ENCODE assay signal across 28 cellular contexts in the genomic region with DNA sequence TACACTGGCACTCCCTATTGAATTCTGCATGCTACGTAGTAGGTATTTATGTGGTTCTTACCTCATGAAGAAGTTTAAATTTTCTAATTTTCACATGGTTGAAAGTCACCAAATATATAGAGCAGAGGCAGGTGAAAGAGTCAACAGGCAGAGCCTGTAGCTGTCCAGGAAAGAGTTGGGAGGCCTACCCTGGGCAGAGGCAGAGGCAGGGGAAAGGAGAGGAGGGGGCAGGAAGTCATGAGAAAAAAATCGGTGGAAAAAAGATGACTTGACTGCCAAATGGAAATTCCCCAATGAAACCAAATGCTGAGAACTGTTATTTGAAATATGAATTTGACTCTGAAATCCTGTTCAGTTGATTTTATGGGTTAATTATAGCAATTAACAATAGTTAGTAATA. TPM values are rescaled to one million over a fixed set of nuclear protein-coding genes. Genes with fewer than 3 reads are reported as not detected.
DNase-seq lines count a peak whose midpoint lies in the region; ATAC-seq and TF ChIP-seq lines count a peak whose summit lies in the region.
"Had no signal": no experiment of that assay in that cellular context is flagged by ENCODE, and none has a peak within 500 bp of the region (broad histone marks: within the 10 kb centered on the region; RNA-seq: fewer than 3 reads in every experiment).

No MANE protein-coding gene starts in this region.

- peaks cover 21 to 23% of the 10 kb centered on the region in 2 donors for H3K4me1 Mint-ChIP-seq in natural killer cell treated with Interleukin-12 subunit alpha and Interleukin-12 subunit beta and Interleukin-15 and Interleukin-18, amount 100 ng/mL, for 72 hours (ENCODE audit: low read depth in 2 of 2)
- H3K4me1 Mint-ChIP-seq in natural killer cell, result peaks cover 10 to 15% of the 10 kb centered on the region in 2 donors
- H3K4me1 Mint-ChIP-seq in activated CD8-positive, alpha-beta T cell treated with anti-CD3 and anti-CD28 coated beads for 36 hours (ENCODE audit: low read depth), result peaks cover 61% of the 10 kb centered on the region
- peaks cover 64% of the 10 kb centered on the region for H3K4me1 Mint-ChIP-seq in stimulated activated naive CD8-positive, alpha-beta T cell treated with anti-CD3 and anti-CD28 coated beads, Interleukin-15, amount 100 ng/mL, for 72 hours

- no peak for TF ChIP-seq CTCF in natural killer cell (IDR thresholded peaks at IDR 0.05)
- no peak for TF ChIP-seq CTCF in activated CD8-positive, alpha-beta T cell treated with anti-CD3 and anti-CD28 coated beads for 36 hours (IDR thresholded peaks at IDR 0.05)

- peaks cover 5% of the 10 kb centered on the region for H3K36me3 Mint-ChIP-seq in natural killer cell treated with Interleukin-12 subunit alpha and Interleukin-12 subunit beta and Interleukin-15 and Interleukin-18, amount 100 ng/mL, for 72 hours
- H3K36me3 Mint-ChIP-seq in natural killer cell, result no peaks in the 10 kb centered on the region
- peaks cover 16% of the 10 kb centered on the region for H3K36me3 Mint-ChIP-seq in activated CD8-positive, alpha-beta T cell treated with anti-CD3 and anti-CD28 coated beads for 36 hours (ENCODE audit: low read depth)

- peak overlapping the region; percentile 71 for H3K4me3 Mint-ChIP-seq in natural killer cell treated with Interleukin-12 subunit alpha and Interleukin-12 subunit beta and Interleukin-15 and Interleukin-18, amount 100 ng/mL, for 72 hours
- H3K4me3 Mint-ChIP-seq in natural killer cell, result no peak overlapping the region
- peak overlapping the region; percentile 56 for H3K4me3 Mint-ChIP-seq in activated CD8-positive, alpha-beta T cell treated with anti-CD3 and anti-CD28 coated beads for 36 hours
- peak overlapping the region; percentile 79 to 82 for H3K4me3 Mint-ChIP-seq in stimulated activated naive CD8-positive, alpha-beta T cell treated with anti-CD3 and anti-CD28 coated beads, Interleukin-15, amount 100 ng/mL, for 72 hours

- peaks cover 0 to 14% of the 10 kb centered on the region in 2 donors for H3K27me3 Mint-ChIP-seq in natural killer cell treated with Interleukin-12 subunit alpha and Interleukin-12 subunit beta and Interleukin-15 and Interleukin-18, amount 100 ng/mL, for 72 hours
- H3K27me3 Mint-ChIP-seq in natural killer cell (ENCODE audit: low read depth in 2 of 2), result peaks cover 0 to 16% of the 10 kb centered on the region in 2 donors
- H3K27me3 Mint-ChIP-seq in activated CD8-positive, alpha-beta T cell treated with anti-CD3 and anti-CD28 coated beads for 36 hours, result no peaks in the 10 kb centered on the region
- no peaks in the 10 kb centered on the region for H3K27me3 Mint-ChIP-seq in stimulated activated naive CD8-positive, alpha-beta T cell treated with anti-CD3 and anti-CD28 coated beads, Interleukin-15, amount 100 ng/mL, for 72 hours

- CTCF ChIA-PET in activated CD8-positive, alpha-beta T cell treated with anti-CD3 and anti-CD28 coated beads for 36 hours (lab: Charles Lee), result interaction anchor here (1.1 kb wide), 1 partner anchor 21 kb away, joined by 4 read pairs; no protein-coding TSS in a partner anchor

- POLR2A ChIA-PET in activated CD8-positive, alpha-beta T cell treated with anti-CD3 and anti-CD28 coated beads for 36 hours (lab: Charles Lee), result no interaction called here

- intact Hi-C loops in natural killer cell (cut with micrococcal nuclease), result no loop called here
- intact Hi-C loops in activated CD8-positive, alpha-beta T cell treated with anti-CD3 and anti-CD28 coated beads for 36 hours (cut with micrococcal nuclease), result loop anchor here (5.0 kb wide), 1 partner anchor 57 kb away; a partner anchor contains a TSS

- no peak for DNase-seq in natural killer cell treated with Interleukin-12 subunit alpha and Interleukin-12 subunit beta and Interleukin-15 and Interleukin-18, amount 100 ng/mL, for 72 hours (ENCODE audit: low spot score)
- DNase-seq in natural killer cell, result no peak
- DNase-seq in activated CD8-positive, alpha-beta T cell treated with anti-CD3 and anti-CD28 coated beads for 36 hours, result no peak
- DNase-seq in dermis microvascular lymphatic vessel endothelial cell (ENCODE audit: low read depth in 2 of 2), result peak; percentile 78 to 81
- peak; percentile 3 to 30 for DNase-seq in stimulated activated naive CD8-positive, alpha-beta T cell treated with anti-CD3 and anti-CD28 coated beads, Interleukin-15, amount 100 ng/mL, for 72 hours
- DNase-seq in AG20443 (ENCODE audit: low spot score), result no peak
- DNase-seq: activated CD8-positive, alpha-beta memory T cell treated with anti-CD3 and anti-CD28 coated beads for 24 hours; activated effector memory CD4-positive, alpha-beta T cell treated with Interleukin-2 at 50 U/mL for 16 hours; anterior cingulate cortex; CD8-positive, alpha-beta memory T cell; central memory CD4-positive, alpha-beta T cell; DMS53; effector CD8-positive, alpha-beta T cell; esophagus squamous epithelium; GDM1; kidney; MM.1S; NCI-H1436; NCI-H510A treated with DMSO at 0.1 percent for 48 hours; occipital lobe; stimulated activated naive CD4-positive, alpha-beta T cell had no signal

- no peak for ATAC-seq in natural killer cell treated with Interleukin-12 subunit alpha and Interleukin-12 subunit beta and Interleukin-15 and Interleukin-18, amount 100 ng/mL, for 72 hours
- no peak for ATAC-seq in natural killer cell
- no peak for ATAC-seq in activated CD8-positive, alpha-beta T cell treated with anti-CD3 and anti-CD28 coated beads for 36 hours
- no peak for ATAC-seq in stimulated activated naive CD8-positive, alpha-beta T cell treated with anti-CD3 and anti-CD28 coated beads, Interleukin-15, amount 100 ng/mL, for 72 hours
- ATAC-seq in HG03521 (IDR thresholded peaks at IDR 0.05; ENCODE audit: unreplicated experiment), result no peak
- no peak for ATAC-seq in HG02981 (IDR thresholded peaks at IDR 0.05; ENCODE audit: unreplicated experiment)

- H3K27ac Mint-ChIP-seq in natural killer cell treated with Interleukin-12 subunit alpha and Interleukin-12 subunit beta and Interleukin-15 and Interleukin-18, amount 100 ng/mL, for 72 hours, result peak overlapping the region; percentile 72 to 86
- H3K27ac Mint-ChIP-seq in natural killer cell, result peak overlapping the region in 1 of 2 donors; percentile 51
- peak overlapping the region; percentile 89 for H3K27ac Mint-ChIP-seq in activated CD8-positive, alpha-beta T cell treated with anti-CD3 and anti-CD28 coated beads for 36 hours
- peak overlapping the region; percentile 97 to 100 for H3K27ac Mint-ChIP-seq in stimulated activated naive CD8-positive, alpha-beta T cell treated with anti-CD3 and anti-CD28 coated beads, Interleukin-15, amount 100 ng/mL, for 72 hours

- H3K9me3 Mint-ChIP-seq in natural killer cell treated with Interleukin-12 subunit alpha and Interleukin-12 subunit beta and Interleukin-15 and Interleukin-18, amount 100 ng/mL, for 72 hours, result no peaks in the 10 kb centered on the region
- H3K9me3 Mint-ChIP-seq in natural killer cell, result no peaks in the 10 kb centered on the region
- H3K9me3 Mint-ChIP-seq in activated CD8-positive, alpha-beta T cell treated with anti-CD3 and anti-CD28 coated beads for 36 hours, result no peaks in the 10 kb centered on the region
- no peaks in the 10 kb centered on the region for H3K9me3 Mint-ChIP-seq in stimulated activated naive CD8-positive, alpha-beta T cell treated with anti-CD3 and anti-CD28 coated beads, Interleukin-15, amount 100 ng/mL, for 72 hours
- H3K9me3 Mint-ChIP-seq: CD8-positive, alpha-beta memory T cell had no signal

RNA-seq across cellular contexts. Expression of a gene that starts 23.1 kb away (rescaled TPM):
- 1 to 10 TPM in 1 of 2 donors, under 1 TPM in 1; 0.64 to 1.5 TPM for total RNA-seq in natural killer cell treated with Interleukin-12 subunit alpha and Interleukin-12 subunit beta and Interleukin-15 and Interleukin-18, amount 100 ng/mL, for 72 hours
- total RNA-seq in natural killer cell (1 to 10 TPM in 1 of 3 donors, under 1 TPM in 2; 0.61 to 6.0 (median 0.68) TPM), dermis microvascular lymphatic vessel endothelial cell (not detected in 2 replicates)
- under 1 TPM; 0.52 to 0.65 TPM for total RNA-seq in activated CD8-positive, alpha-beta T cell treated with anti-CD3 and anti-CD28 coated beads for 36 hours
- total RNA-seq: HT1080; RPMI7951; SK-MEL-5; T-helper 2 cell treated with Interferon-gamma antibody and Interleukin-4, amounts not matched to agents 100 ng/mL and 5 ng/mL, for 36 hours had no signal

RNA-seq across cellular contexts. Expression of a gene that starts 58.3 kb away (rescaled TPM):
- total RNA-seq in natural killer cell treated with Interleukin-12 subunit alpha and Interleukin-12 subunit beta and Interleukin-15 and Interleukin-18, amount 100 ng/mL, for 72 hours, result 1 to 10 TPM in 1 of 2 donors, under 1 TPM in 1; 0.33 to 1.9 TPM
- 1 to 10 TPM in 1 of 3 donors, under 1 TPM in 2; 0.77 to 1.3 (median 0.80) TPM for total RNA-seq in natural killer cell
- under 1 TPM; 0.11 to 0.38 TPM for total RNA-seq in activated CD8-positive, alpha-beta T cell treated with anti-CD3 and anti-CD28 coated beads for 36 hours
- total RNA-seq in dermis microvascular lymphatic vessel endothelial cell, result not detected in 2 replicates
- total RNA-seq: HT1080, occipital lobe, RPMI7951, SK-MEL-5, skeletal muscle tissue had no signal

Comparison
In these comparisons a context has a peak if more than half of its experiments do, and no peak if none do; other contexts are left out.
1. DNase-seq: peak in dermis microvascular lymphatic vessel endothelial cell (2 of 2) and stimulated activated naive CD8-positive, alpha-beta T cell treated with anti-CD3 and anti-CD28 coated beads, Interleukin-15, amount 100 ng/mL, for 72 hours (2 of 2); none in natural killer cell treated with Interleukin-12 subunit alpha and Interleukin-12 subunit beta and Interleukin-15 and Interleukin-18, amount 100 ng/mL, for 72 hours (single experiment), natural killer cell (single experiment), activated CD8-positive, alpha-beta T cell treated with anti-CD3 and anti-CD28 coated beads for 36 hours (single experiment) and AG20443 (single experiment).